23 cellular contexts compared by ENCODE assay signal in the genomic region with DNA sequence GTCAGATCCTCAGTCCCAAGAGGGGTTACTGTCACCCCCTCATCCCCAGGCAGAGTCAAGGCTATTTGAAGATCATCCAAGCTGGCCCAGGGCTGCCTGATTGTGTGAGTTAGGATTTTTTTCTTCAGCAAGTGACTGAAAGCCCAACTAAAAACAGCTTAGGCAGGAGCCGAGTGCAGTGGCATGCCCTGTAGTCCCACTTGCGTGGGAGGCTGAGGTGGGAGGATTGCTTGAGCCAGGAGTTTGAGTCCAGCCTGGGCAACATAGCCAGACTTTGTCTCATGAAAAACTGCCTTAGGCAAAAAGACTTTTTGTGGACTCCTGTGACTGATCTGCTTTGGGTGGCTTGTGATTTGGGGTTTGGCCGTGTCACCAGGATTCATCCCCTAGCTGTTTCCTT. TPM values are rescaled to one million over a fixed set of nuclear protein-coding genes. Genes with fewer than 3 reads are reported as not detected.
DNase-seq lines count a peak whose midpoint lies in the region; ATAC-seq and TF ChIP-seq lines count a peak whose summit lies in the region.
"Had no signal": no experiment of that assay in that cellular context is flagged by ENCODE, and none has a peak within 500 bp of the region (broad histone marks: within the 10 kb centered on the region; RNA-seq: fewer than 3 reads in every experiment).

No MANE protein-coding gene starts in this region.

- H3K14ac ChIP-seq in IMR-90 (replicated peaks; ENCODE audit: low read depth, low read length) = no peak overlapping the region

- H3K9ac ChIP-seq in IMR-90 (ENCODE audit: low read depth, low read length) = no peak overlapping the region

- POLR2A ChIA-PET in IMR-90 (lab: Charles Lee; ENCODE audit: unreplicated experiment) = no interaction called here

- H3K4me3 ChIP-seq in IMR-90 (ENCODE audit: insufficient read depth, low read depth, low read length) = no peak overlapping the region
- no peak overlapping the region for H3K4me3 ChIP-seq in right atrium auricular region
- H3K4me3 ChIP-seq: PC-9, SJCRH30, upper lobe of right lung had no signal

- no peak overlapping the region for H3K4me3 Mint-ChIP-seq in activated naive CD4-positive, alpha-beta T cell treated with anti-CD3 and anti-CD28 coated beads, Interleukin-2, amount 50 U/mL, for 24 hours
- no peak overlapping the region for H3K4me3 Mint-ChIP-seq in stimulated activated naive B cell treated with anti-CD40 and anti-IgM and Interleukin-4, amounts not matched to agents 10 μg/mL and 1 μg/mL and 100 μg/mL, for 72 hours
- H3K4me3 Mint-ChIP-seq: CD4-positive, CD25-positive, alpha-beta regulatory T cell had no signal

- no peaks in the 10 kb centered on the region for H3K9me3 Mint-ChIP-seq in activated naive CD4-positive, alpha-beta T cell treated with anti-CD3 and anti-CD28 coated beads, Interleukin-2, amount 50 U/mL, for 24 hours
- H3K9me3 Mint-ChIP-seq in stimulated activated naive B cell treated with anti-CD40 and anti-IgM and Interleukin-4, amounts not matched to agents 10 μg/mL and 1 μg/mL and 100 μg/mL, for 72 hours = no peaks in the 10 kb centered on the region
- H3K9me3 Mint-ChIP-seq: CD4-positive, CD25-positive, alpha-beta regulatory T cell had no signal

- DNase-seq in activated naive CD4-positive, alpha-beta T cell (lab: John Stamatoyannopoulos, UW) = no peak
- DNase-seq in IMR-90 (no peak), right atrium auricular region (ENCODE audit: low spot score) (no peak), SW480 (ENCODE audit: low spot score) (no peak), NCI-H524 (lab: John Stamatoyannopoulos, UW) (no peak)
- no peak for DNase-seq in stimulated activated naive B cell treated with anti-CD40 and anti-IgM and Interleukin-4, amounts not matched to agents 10 μg/mL and 1 μg/mL and 100 μg/mL, for 72 hours
- DNase-seq: activated CD4-positive, alpha-beta T cell treated with anti-CD3 and anti-CD28 coated beads, Interleukin-2, amount 50 U/mL, for 1 hour; activated gamma-delta T cell treated with Interleukin-2 at 50 U/mL for 16 hours; CD4-positive, CD25-positive, alpha-beta regulatory T cell; effector memory CD4-positive, alpha-beta T cell; H7; NCI-H1105; NCI-H2081 treated with DMSO at 0.1 percent for 48 hours; NCI-H446 treated with DMSO at 0.1 percent for 48 hours; nucleus accumbens; PC-9; retina; SJCRH30; T-helper 2 cell; upper lobe of right lung had no signal

- no peak for TF ChIP-seq POLR2A in IMR-90 (IDR thresholded peaks at IDR 0.05; ENCODE audit: low read depth, low read length)

- TF ChIP-seq CTCF in IMR-90 (conservative IDR thresholded peaks at IDR 0.05; ENCODE audit: low read depth, low read length) = no peak
- TF ChIP-seq CTCF in right atrium auricular region (IDR thresholded peaks at IDR 0.05) = no peak

- no peak overlapping the region for H2BK5ac ChIP-seq in IMR-90 (ENCODE audit: low read depth, low read length, poor library complexity, severe bottlenecking)

- H3K4me1 ChIP-seq in IMR-90 (ENCODE audit: control insufficient read depth, insufficient read depth, low read length) (peaks cover 12% of the 10 kb centered on the region; the same call in 1 of the 2 replicates), right atrium auricular region (peaks cover 0 to 36% of the 10 kb centered on the region in 2 donors)

- H3K23ac ChIP-seq in IMR-90 (ENCODE audit: low read depth, low read length) = 0 out of 2 replicates have a peak overlapping the region, but pooled peaks have one; percentile 4

- H3K4ac ChIP-seq in IMR-90 (ENCODE audit: low read depth, low read length) = no peak overlapping the region

- peaks cover 52 to 90% of the 10 kb centered on the region in 2 experiments for H3K79me1 ChIP-seq in IMR-90 (ENCODE audit: low read depth in 1 of 2, low read length in 2 of 2)

- peaks cover 31% of the 10 kb centered on the region for H4K20me1 ChIP-seq in IMR-90 (ENCODE audit: insufficient read depth, low read length)

- no peak overlapping the region for H2AFZ ChIP-seq in IMR-90 (replicated peaks; ENCODE audit: low read length, poor library complexity)
- H2AFZ ChIP-seq: PC-9 had no signal

- H3K9me1 ChIP-seq in IMR-90 (ENCODE audit: insufficient read depth, low read length) = peaks cover 38% of the 10 kb centered on the region

- no peak overlapping the region for H2AK5ac ChIP-seq in IMR-90 (ENCODE audit: low read depth, low read length)

- no peak overlapping the region for H3K56ac ChIP-seq in IMR-90 (ENCODE audit: extremely low read depth, insufficient read depth, low read length)

- intact Hi-C loops in IMR-90 (cut with micrococcal nuclease) = no loop called here

- H3K27ac Mint-ChIP-seq in activated naive CD4-positive, alpha-beta T cell treated with anti-CD3 and anti-CD28 coated beads, Interleukin-2, amount 50 U/mL, for 24 hours = peak overlapping the region; percentile 41
- H3K27ac Mint-ChIP-seq in stimulated activated naive B cell treated with anti-CD40 and anti-IgM and Interleukin-4, amounts not matched to agents 10 μg/mL and 1 μg/mL and 100 μg/mL, for 72 hours = peak overlapping the region; percentile 14

- no peak overlapping the region for H2AK9ac ChIP-seq in IMR-90 (replicated peaks; ENCODE audit: low read depth, low read length, poor library complexity)

- TF ChIP-seq RAD21 in IMR-90 (IDR thresholded peaks at IDR 0.05; ENCODE audit: low read length) = no peak

- ATAC-seq in IMR-90 (ENCODE audit: low read depth) (no peak), GM21390 (IDR thresholded peaks at IDR 0.05; ENCODE audit: unreplicated experiment) (no peak)
- no peak for ATAC-seq in stimulated activated naive B cell treated with anti-CD40 and anti-IgM and Interleukin-4, amounts not matched to agents 10 μg/mL and 1 μg/mL and 100 μg/mL, for 72 hours (replicated peaks)
- ATAC-seq: esophagus mucosa had no signal

- no peaks in the 10 kb centered on the region for H3K27me3 Mint-ChIP-seq in activated naive CD4-positive, alpha-beta T cell treated with anti-CD3 and anti-CD28 coated beads, Interleukin-2, amount 50 U/mL, for 24 hours
- H3K27me3 Mint-ChIP-seq in stimulated activated naive B cell treated with anti-CD40 and anti-IgM and Interleukin-4, amounts not matched to agents 10 μg/mL and 1 μg/mL and 100 μg/mL, for 72 hours = no peaks in the 10 kb centered on the region
- H3K27me3 Mint-ChIP-seq: CD4-positive, CD25-positive, alpha-beta regulatory T cell had no signal

- no peak overlapping the region for H3K18ac ChIP-seq in IMR-90 (ENCODE audit: low read depth, low read length)

- H4K91ac ChIP-seq in IMR-90 (ENCODE audit: insufficient read depth, low read depth, low read length) = no peak overlapping the region

- no peak overlapping the region for H2BK120ac ChIP-seq in IMR-90 (ENCODE audit: low read depth, low read length)

- in situ Hi-C loops in IMR-90 (cut with MboI; ENCODE audit: low sequenced_read_pairs) = no loop called here

- H3K27me3 ChIP-seq in IMR-90 (ENCODE audit: control insufficient read depth, insufficient read depth, low read length) = no peaks in the 10 kb centered on the region
- no peaks in the 10 kb centered on the region for H3K27me3 ChIP-seq in right atrium auricular region
- H3K27me3 ChIP-seq: SJCRH30, upper lobe of right lung had no signal

- H3K36me3 ChIP-seq in IMR-90 (ENCODE audit: control insufficient read depth, insufficient read depth, low read length) = peaks cover 69% of the 10 kb centered on the region
- peaks cover 38% of the 10 kb centered on the region for H3K36me3 ChIP-seq in right atrium auricular region

- H3K4me2 ChIP-seq in IMR-90 (ENCODE audit: low read depth, low read length) = no peak overlapping the region
- H3K4me2 ChIP-seq: PC-9 had no signal

- BruUV-seq in IMR-90 (replicated peaks; lab: Mats Ljungman, UMichigan) = no TSS peak

- H3K27ac ChIP-seq in IMR-90 (ENCODE audit: insufficient read depth, low read length) (no peak overlapping the region), right atrium auricular region (peak overlapping the region; percentile 83 to 91)
- H3K27ac ChIP-seq: PC-9, upper lobe of right lung had no signal

- peaks cover 22% of the 10 kb centered on the region for H3K36me3 Mint-ChIP-seq in activated naive CD4-positive, alpha-beta T cell treated with anti-CD3 and anti-CD28 coated beads, Interleukin-2, amount 50 U/mL, for 24 hours
- H3K36me3 Mint-ChIP-seq in stimulated activated naive B cell treated with anti-CD40 and anti-IgM and Interleukin-4, amounts not matched to agents 10 μg/mL and 1 μg/mL and 100 μg/mL, for 72 hours = peaks cover 56 to 82% of the 10 kb centered on the region in 2 donors

- H3K4me1 Mint-ChIP-seq in activated naive CD4-positive, alpha-beta T cell treated with anti-CD3 and anti-CD28 coated beads, Interleukin-2, amount 50 U/mL, for 24 hours = peaks cover 15% of the 10 kb centered on the region
- peaks cover 19 to 36% of the 10 kb centered on the region in 2 donors for H3K4me1 Mint-ChIP-seq in stimulated activated naive B cell treated with anti-CD40 and anti-IgM and Interleukin-4, amounts not matched to agents 10 μg/mL and 1 μg/mL and 100 μg/mL, for 72 hours

- H3K9me3 ChIP-seq in IMR-90 (ENCODE audit: control insufficient read depth, insufficient read depth, low read length) (no peaks in the 10 kb centered on the region), right atrium auricular region (no peaks in the 10 kb centered on the region)
- H3K9me3 ChIP-seq: SJCRH30, upper lobe of right lung had no signal

- H2BK15ac ChIP-seq in IMR-90 (ENCODE audit: low read depth, low read length) = no peak overlapping the region

- 80% methylated on average over 1 of the region's 3 CpGs; no CpG with 5 or more reads in 1 of the 2 experiments for WGBS in IMR-90 (ENCODE audit: extremely low coverage in 2 of 2, insufficient read length in 1 of 2), 2 experiments

- no peak overlapping the region for H2BK20ac ChIP-seq in IMR-90 (ENCODE audit: low read depth, low read length)

- CTCF ChIA-PET in IMR-90 (lab: Yijun Ruan, JAX) = interaction anchor here (1.4 kb wide), 1 partner anchor 10 kb away, joined by 3 read pairs; no protein-coding TSS in a partner anchor

- dilution Hi-C loops in IMR-90 (cut with HindIII; ENCODE audit: low sequenced_read_pairs, unreplicated experiment) = no loop called here

- H4K8ac ChIP-seq in IMR-90 (ENCODE audit: low read depth in 2 of 2, low read length in 2 of 2) = no peak overlapping the region

- no peak overlapping the region for H4K5ac ChIP-seq in IMR-90 (ENCODE audit: low read depth, low read length)

TF ChIP-seq in IMR-90, 13 proteins besides CTCF, POLR2A, EP300 and RAD21 (continues in another document):
- TF ChIP-seq CHD1 (IDR thresholded peaks at IDR 0.05; ENCODE audit: low read depth, low read length) (no peak), BHLHE40 (IDR thresholded peaks at IDR 0.05; ENCODE audit: low read depth, low read length) (no peak), MAZ (IDR thresholded peaks at IDR 0.05; ENCODE audit: borderline replicate concordance, low read depth, low read length) (no peak)

RNA-seq across cellular contexts. Expression of a gene that starts 19.9 kb away (rescaled TPM):
- total RNA-seq in IMR-90 (2012; rRNA removed) (14.4 and 18.5 TPM in 2 replicates), right atrium auricular region (10 to 100 TPM; 21.2 to 21.8 TPM)
- 35.5 and 43.2 TPM in 2 replicates for polyA plus RNA-seq in IMR-90 (2012; rRNA removed)
- 26.3 and 45.8 TPM in 2 replicates for polyA plus RNA-seq in IMR-90 (2012; cell fraction: cytosol; rRNA removed)
- 189 and 191 TPM in 2 replicates for polyA plus RNA-seq in IMR-90 (2012; cell fraction: nucleus; rRNA removed; ENCODE audit: low replicate concordance)

RNA-seq across cellular contexts. Expression of a gene that starts 38.5 kb away (rescaled TPM):
- total RNA-seq in IMR-90 (2012; rRNA removed) = 19.7 and 19.9 TPM in 2 replicates
- 18.3 and 19.2 TPM in 2 replicates for polyA plus RNA-seq in IMR-90 (2012; rRNA removed)
- polyA plus RNA-seq in IMR-90 (2012; cell fraction: cytosol; rRNA removed) = 29.0 and 102 TPM in 2 replicates
- 163 and 202 TPM in 2 replicates for polyA plus RNA-seq in IMR-90 (2012; cell fraction: nucleus; rRNA removed; ENCODE audit: low replicate concordance)
- total RNA-seq in right atrium auricular region = 10 to 100 TPM; 39.9 to 56.8 TPM
